In genomic region chr2:191690327-191690726, GRCh38 we compare ENCODE assay signal across 14 cellular contexts. TPM values are rescaled to one million over a fixed set of nuclear protein-coding genes. Genes with fewer than 3 reads are reported as not detected.
DNase-seq lines count a peak whose midpoint lies in the region; ATAC-seq and TF ChIP-seq lines count a peak whose summit lies in the region.
"Had no signal": no experiment of that assay in that cellular context is flagged by ENCODE, and none has a peak within 500 bp of the region (broad histone marks: within the 10 kb centered on the region; RNA-seq: fewer than 3 reads in every experiment).

No MANE protein-coding gene starts in this region.

- CTCF ChIA-PET in MCF 10A (lab: Yijun Ruan, JAX): interaction anchor here (0.9 to 1.1 kb wide), 2 partner anchors 123 to 129 kb away, joined by 4 to 12 read pairs; no protein-coding TSS in a partner anchor
- CTCF ChIA-PET in mammary epithelial cell (lab: Charles Lee; ENCODE audit: low non-redundant PET): no interaction called here
- CTCF ChIA-PET in PC-3 (lab: Charles Lee): no interaction called here

- H3K79me2 ChIP-seq in mammary epithelial cell (ENCODE audit: insufficient read depth, low read length) (peaks cover 6% of the 10 kb centered on the region), PC-3 (ENCODE audit: low read length) (peaks cover 8% of the 10 kb centered on the region)

- TF ChIP-seq POLR2A in prostate gland (IDR thresholded peaks at IDR 0.05): no peak

- H3K9me3 Mint-ChIP-seq in MCF 10A (ENCODE audit: unreplicated experiment): no peaks in the 10 kb centered on the region
- H3K9me3 Mint-ChIP-seq in stimulated activated memory B cell treated with anti-CD40 and anti-IgM and Interleukin-4, amounts not matched to agents 10 μg/mL and 1 μg/mL and 100 μg/mL, for 72 hours: no peaks in the 10 kb centered on the region
- H3K9me3 Mint-ChIP-seq in immature natural killer cell: no peaks in the 10 kb centered on the region
- H3K9me3 Mint-ChIP-seq: stimulated activated naive CD8-positive, alpha-beta T cell treated with anti-CD3 and anti-CD28 coated beads, Interleukin-15, Interleukin-2, amounts not matched to agents 100 ng/mL and 50 ng/mL, for 24 hours; type B pancreatic cell had no signal

- TF ChIP-seq CTCF in MCF 10A (IDR thresholded peaks at IDR 0.05; ENCODE audit: unreplicated experiment): no peak
- TF ChIP-seq CTCF in mammary epithelial cell (conservative IDR thresholded peaks at IDR 0.05 in 1 of 2, IDR thresholded peaks at IDR 0.05 in 1 of 2; ENCODE audit: extremely low read depth in 1 of 2, insufficient read depth in 1 of 2, low read depth in 1 of 2, low read length in 2 of 2): no peak
- no peak for TF ChIP-seq CTCF in PC-3 (conservative IDR thresholded peaks at IDR 0.05; ENCODE audit: low read depth, low read length)
- TF ChIP-seq CTCF in prostate gland (IDR thresholded peaks at IDR 0.05): no peak

- peaks cover 46% of the 10 kb centered on the region for H3K36me3 Mint-ChIP-seq in MCF 10A (ENCODE audit: insufficient read depth, unreplicated experiment)
- peaks cover 33% of the 10 kb centered on the region for H3K36me3 Mint-ChIP-seq in stimulated activated memory B cell treated with anti-CD40 and anti-IgM and Interleukin-4, amounts not matched to agents 10 μg/mL and 1 μg/mL and 100 μg/mL, for 72 hours
- H3K36me3 Mint-ChIP-seq in immature natural killer cell: peaks cover 9 to 41% (median 20%) of the 10 kb centered on the region in 3 donors

- no peak for DNase-seq in MCF 10A (ENCODE audit: unreplicated experiment)
- DNase-seq in mammary epithelial cell: no peak
- DNase-seq in PC-3: peak; percentile 37
- no peak for DNase-seq in epithelial cell of prostate (ENCODE audit: low read depth, low spot score)
- DNase-seq in activated T-cell treated with anti-CD3 and anti-CD28 coated beads for 4 hours: no peak
- DNase-seq in immature natural killer cell: no peak
- no peak for DNase-seq in prostate gland (ENCODE audit: low spot score)
- DNase-seq: KG1, NCI-H1105 had no signal

- peaks cover 28% of the 10 kb centered on the region for H3K4me1 Mint-ChIP-seq in MCF 10A (ENCODE audit: insufficient read depth, unreplicated experiment)
- H3K4me1 Mint-ChIP-seq in stimulated activated memory B cell treated with anti-CD40 and anti-IgM and Interleukin-4, amounts not matched to agents 10 μg/mL and 1 μg/mL and 100 μg/mL, for 72 hours: peaks cover 49% of the 10 kb centered on the region
- peaks cover 7 to 23% of the 10 kb centered on the region in 2 donors for H3K4me1 Mint-ChIP-seq in immature natural killer cell

- no peak overlapping the region for H2AFZ ChIP-seq in mammary epithelial cell (ENCODE audit: low read depth, low read length)
- H2AFZ ChIP-seq in PC-3 (ENCODE audit: low read length): no peak overlapping the region

- no peak overlapping the region for H3K9ac ChIP-seq in mammary epithelial cell (ENCODE audit: insufficient read depth, low read length)
- H3K9ac ChIP-seq in PC-3 (ENCODE audit: low read length): no peak overlapping the region

- H3K27ac ChIP-seq in mammary epithelial cell (ENCODE audit: insufficient read depth, low read depth, low read length) (no peak overlapping the region), PC-3 (ENCODE audit: low read length) (peak overlapping the region; percentile 26), epithelial cell of prostate (peak overlapping the region; percentile 99), prostate gland (no peak overlapping the region)
- H3K27ac ChIP-seq: gastroesophageal sphincter had no signal

- POLR2A ChIA-PET in MCF 10A (lab: Yijun Ruan, JAX): interaction anchor here (1.5 to 2.8 kb wide), 6 partner anchors 10 to 124 kb away, joined by 8 to 28 read pairs (median 13); partner anchors contain the start of gene NABP1
- POLR2A ChIA-PET in PC-3 (lab: Charles Lee; ENCODE audit: unreplicated experiment): no interaction called here

- BruUV-seq in MCF 10A (replicated peaks; lab: Mats Ljungman, UMichigan) (no TSS peak), mammary epithelial cell (replicated peaks; lab: Mats Ljungman, UMichigan) (no TSS peak), PC-3 (replicated peaks; lab: Mats Ljungman, UMichigan) (no TSS peak)

- H3K4me2 ChIP-seq in mammary epithelial cell (ENCODE audit: insufficient read depth, low read depth, low read length): no peak overlapping the region
- H3K4me2 ChIP-seq in PC-3 (ENCODE audit: low read length): peak overlapping the region; percentile 41; the same call in 1 of the 2 replicates

- H3K27me3 Mint-ChIP-seq in MCF 10A (ENCODE audit: insufficient read depth, unreplicated experiment) (no peaks in the 10 kb centered on the region), immature natural killer cell (ENCODE audit: low read depth in 3 of 3) (no peaks in the 10 kb centered on the region)
- H3K27me3 Mint-ChIP-seq in stimulated activated memory B cell treated with anti-CD40 and anti-IgM and Interleukin-4, amounts not matched to agents 10 μg/mL and 1 μg/mL and 100 μg/mL, for 72 hours: no peaks in the 10 kb centered on the region
- H3K27me3 Mint-ChIP-seq: stimulated activated naive CD8-positive, alpha-beta T cell treated with anti-CD3 and anti-CD28 coated beads, Interleukin-15, Interleukin-2, amounts not matched to agents 100 ng/mL and 50 ng/mL, for 24 hours; type B pancreatic cell had no signal

- H3K27ac Mint-ChIP-seq in MCF 10A (ENCODE audit: low read depth, unreplicated experiment): peak overlapping the region; percentile 72
- H3K27ac Mint-ChIP-seq in stimulated activated memory B cell treated with anti-CD40 and anti-IgM and Interleukin-4, amounts not matched to agents 10 μg/mL and 1 μg/mL and 100 μg/mL, for 72 hours: peak overlapping the region; percentile 52
- H3K27ac Mint-ChIP-seq in immature natural killer cell: no peak overlapping the region

- H3K9me3 ChIP-seq in mammary epithelial cell (replicated peaks; ENCODE audit: insufficient read depth, low read length) (no peaks in the 10 kb centered on the region), PC-3 (ENCODE audit: low read length) (no peaks in the 10 kb centered on the region), prostate gland (no peaks in the 10 kb centered on the region)
- H3K9me3 ChIP-seq: gastroesophageal sphincter, mucosa of descending colon had no signal

- H3K27me3 ChIP-seq in mammary epithelial cell (ENCODE audit: insufficient read depth, low read length) (no peaks in the 10 kb centered on the region), PC-3 (ENCODE audit: low read length) (no peaks in the 10 kb centered on the region), prostate gland (replicated peaks; ENCODE audit: insufficient read depth) (no peaks in the 10 kb centered on the region)

- H4K20me1 ChIP-seq in mammary epithelial cell (ENCODE audit: insufficient read depth, low read length) (no peaks in the 10 kb centered on the region), PC-3 (ENCODE audit: low read length) (peaks cover 9% of the 10 kb centered on the region; the same call in 1 of the 2 replicates)

- no peaks in the 10 kb centered on the region for H3K9me2 ChIP-seq in PC-3 (replicated peaks; ENCODE audit: low read length)

- intact Hi-C loops in MCF 10A (cut with micrococcal nuclease): loop anchor here (5.0 kb wide), 2 partner anchors 157 to 472 kb away; partner anchors contain the start of gene CAVIN2
- intact Hi-C loops in mammary epithelial cell (cut with micrococcal nuclease): no loop called here
- intact Hi-C loops in PC-3 (cut with micrococcal nuclease): loop anchor here (2.0 to 5.0 kb wide), 2 partner anchors 38 to 177 kb away; no protein-coding TSS in a partner anchor
- intact Hi-C loops in prostate gland (cut with DNase I): no loop called here

- H3K4me3 Mint-ChIP-seq in MCF 10A (ENCODE audit: unreplicated experiment) (no peak overlapping the region), immature natural killer cell (no peak overlapping the region)
- no peak overlapping the region for H3K4me3 Mint-ChIP-seq in stimulated activated memory B cell treated with anti-CD40 and anti-IgM and Interleukin-4, amounts not matched to agents 10 μg/mL and 1 μg/mL and 100 μg/mL, for 72 hours
- H3K4me3 Mint-ChIP-seq: stimulated activated naive CD8-positive, alpha-beta T cell treated with anti-CD3 and anti-CD28 coated beads, Interleukin-15, Interleukin-2, amounts not matched to agents 100 ng/mL and 50 ng/mL, for 24 hours had no signal

- H3K4me3 ChIP-seq in mammary epithelial cell (replicated peaks in 1 of 3; ENCODE audit: insufficient read depth in 1 of 3, low read depth in 2 of 3, low read length in 3 of 3) (no peak overlapping the region), PC-3 (ENCODE audit: low read length) (no peak overlapping the region), prostate gland (no peak overlapping the region)
- H3K4me3 ChIP-seq: gastroesophageal sphincter, mucosa of descending colon had no signal

- H3K36me3 ChIP-seq in mammary epithelial cell (ENCODE audit: insufficient read depth, low read length): peaks cover 33% of the 10 kb centered on the region
- H3K36me3 ChIP-seq in PC-3 (ENCODE audit: low read depth, low read length): peaks cover 31% of the 10 kb centered on the region
- no peaks in the 10 kb centered on the region for H3K36me3 ChIP-seq in prostate gland

- in situ Hi-C loops in mammary epithelial cell (cut with MboI; ENCODE audit: low sequenced_read_pairs in 2 of 2): loop anchor here (5.0 kb wide), 2 partner anchors 118 to 123 kb away; no protein-coding TSS in a partner anchor

- WGBS in mammary epithelial cell (ENCODE audit: low coverage, missing lambda C conversion rate): 64% methylated on average over 3 of the region's 3 CpGs
- 70% methylated on average over 3 of the region's 3 CpGs for WGBS in prostate gland

- dilution Hi-C loops in mammary epithelial cell (cut with HindIII; ENCODE audit: low sequenced_read_pairs): no loop called here

- peaks cover 8% of the 10 kb centered on the region for H3F3A ChIP-seq in PC-3 (ENCODE audit: low read length, unreplicated experiment)

- H3K4me1 ChIP-seq in mammary epithelial cell (ENCODE audit: insufficient read depth, low read length): peaks cover 31% of the 10 kb centered on the region
- H3K4me1 ChIP-seq in PC-3 (ENCODE audit: insufficient read depth, low read length): peaks cover 58% of the 10 kb centered on the region
- no peaks in the 10 kb centered on the region for H3K4me1 ChIP-seq in prostate gland (replicated peaks)

- no peak for ATAC-seq in PC-3
- no peak for ATAC-seq in stimulated activated memory B cell treated with anti-CD40 and anti-IgM and Interleukin-4, amounts not matched to agents 10 μg/mL and 1 μg/mL and 100 μg/mL, for 72 hours

RNA-seq across cellular contexts. Expression of gene NABP1, which starts 12.4 kb away (rescaled TPM):
- total RNA-seq in MCF 10A (2022) (81.8 and 96.3 TPM in 2 replicates), mammary epithelial cell (10 to 100 TPM; 77.7 to 88.2 TPM), PC-3 (2014; rRNA removed) (45.4 and 56.8 TPM in 2 replicates), prostate gland (10 to 100 TPM in 1 of 2 donors, 1 to 10 TPM in 1; 3.8 to 28.3 TPM)
- polyA plus RNA-seq in mammary epithelial cell (13.4 TPM), immature natural killer cell (10 to 100 TPM in 1 of 3 donors, 1 to 10 TPM in 2; 4.1 to 11.9 (median 7.6) TPM)
- polyA minus RNA-seq in mammary epithelial cell: 13.1 TPM

Comparison
In these comparisons a context has a peak if more than half of its experiments do, and no peak if none do; other contexts are left out.
1. intact Hi-C loops: an anchor here in MCF 10A (5.0 kb wide) and PC-3 (2.0 to 5.0 kb wide); none called in mammary epithelial cell and prostate gland.
2. H3K27ac Mint-ChIP-seq: peak in MCF 10A (single experiment) and stimulated activated memory B cell treated with anti-CD40 and anti-IgM and Interleukin-4, amounts not matched to agents 10 μg/mL and 1 μg/mL and 100 μg/mL, for 72 hours (single experiment); none in immature natural killer cell (0 of 6).
3. H3K27ac ChIP-seq: peak in PC-3 (single experiment) and epithelial cell of prostate (single experiment); none in mammary epithelial cell (single experiment) and prostate gland (0 of 2).